In genomic region chr12:44847888-44848770, GRCh38 we compare ENCODE assay signal across 8 cellular contexts. TPM values are rescaled to one million over a fixed set of nuclear protein-coding genes. Genes with fewer than 3 reads are reported as not detected.
DNase-seq lines count a peak whose midpoint lies in the region; ATAC-seq and TF ChIP-seq lines count a peak whose summit lies in the region.

No MANE protein-coding gene starts in this region.

- no peak for TF ChIP-seq EP300 in suprapubic skin (IDR thresholded peaks at IDR 0.05)

- ATAC-seq in GM21423 (IDR thresholded peaks at IDR 0.05; ENCODE audit: unreplicated experiment) = peak; percentile 84

- H3K4me1 Mint-ChIP-seq in Caco-2 (ENCODE audit: low read depth, unreplicated experiment) = no peaks in the 10 kb centered on the region
- H3K4me1 Mint-ChIP-seq in glutamatergic neuron (ENCODE audit: low read depth, unreplicated experiment) = peaks cover 22% of the 10 kb centered on the region

- H3K4me2 ChIP-seq in BLaER1 = peak overlapping the region; percentile 77

- POLR2A ChIA-PET in Caco-2 (lab: Charles Lee) = no interaction called here

- DNase-seq in KBM-7 (peak; percentile 15), suprapubic skin (ENCODE audit: low spot score in 2 of 2) (no peak), Caco-2 (no peak), glutamatergic neuron (no peak)
- DNase-seq in activated effector memory CD4-positive, alpha-beta T cell treated with anti-CD3 and anti-CD28 coated beads, Interleukin-2, amount 50 U/mL, for 16 hours = peak; percentile 79
- DNase-seq in stimulated activated CD8-positive, alpha-beta memory T cell treated with anti-CD3 and anti-CD28 coated beads, Interleukin-7, amount 100 ng/mL, for 4 hours (ENCODE audit: low read depth in 2 of 2) = peak; percentile 57 to 59

- no peaks in the 10 kb centered on the region for H4K20me1 ChIP-seq in BLaER1

- TF ChIP-seq CTCF in suprapubic skin (IDR thresholded peaks at IDR 0.05) (no peak), Caco-2 (IDR thresholded peaks at IDR 0.05; ENCODE audit: insufficient read depth in 1 of 2, low read depth in 1 of 2, low read length in 1 of 2, severe bottlenecking in 1 of 2, unreplicated experiment in 1 of 2) (no peak), glutamatergic neuron (IDR thresholded peaks at IDR 0.05; ENCODE audit: partially characterized antibody, unreplicated experiment) (no peak)

- no peak overlapping the region for H3K4me3 Mint-ChIP-seq in Caco-2 (ENCODE audit: unreplicated experiment)
- no peak overlapping the region for H3K4me3 Mint-ChIP-seq in glutamatergic neuron (ENCODE audit: unreplicated experiment)

- BruUV-seq in Caco-2 (replicated peaks; lab: Mats Ljungman, UMichigan) = no TSS peak

- no peak overlapping the region for H3K9ac ChIP-seq in BLaER1

- H3K27ac ChIP-seq in BLaER1 (peak overlapping the region; percentile 56), suprapubic skin (no peak overlapping the region)

- peaks cover 5% of the 10 kb centered on the region for H3K27me3 Mint-ChIP-seq in Caco-2 (ENCODE audit: insufficient read depth, unreplicated experiment)
- no peaks in the 10 kb centered on the region for H3K27me3 Mint-ChIP-seq in glutamatergic neuron (ENCODE audit: unreplicated experiment)

- H3K27ac Mint-ChIP-seq in Caco-2 (ENCODE audit: unreplicated experiment) (no peak overlapping the region), glutamatergic neuron (ENCODE audit: unreplicated experiment) (no peak overlapping the region)

- H3K27me3 ChIP-seq in BLaER1 (no peaks in the 10 kb centered on the region), suprapubic skin (no peaks in the 10 kb centered on the region), Caco-2 (replicated peaks; ENCODE audit: control insufficient read depth, insufficient read depth, low read length) (no peaks in the 10 kb centered on the region)

- 67% methylated on average over 6 of the region's 6 CpGs for WGBS in suprapubic skin

- H3K4me1 ChIP-seq in BLaER1 (peaks cover 44% of the 10 kb centered on the region), suprapubic skin (peaks cover 17% of the 10 kb centered on the region), Caco-2 (no peaks in the 10 kb centered on the region)

- no peaks in the 10 kb centered on the region for H3K9me3 Mint-ChIP-seq in Caco-2 (ENCODE audit: unreplicated experiment)
- H3K9me3 Mint-ChIP-seq in glutamatergic neuron (ENCODE audit: unreplicated experiment) = peaks cover 2% of the 10 kb centered on the region

- H3K36me3 Mint-ChIP-seq in Caco-2 (ENCODE audit: insufficient read depth, unreplicated experiment) = no peaks in the 10 kb centered on the region
- H3K36me3 Mint-ChIP-seq in glutamatergic neuron (ENCODE audit: unreplicated experiment) = no peaks in the 10 kb centered on the region

- CTCF ChIA-PET in Caco-2 (lab: Charles Lee) = interaction anchor here (0.6 kb wide), 1 partner anchor 20 kb away, joined by 3 read pairs; no protein-coding TSS in a partner anchor

- intact Hi-C loops in Caco-2 (cut with micrococcal nuclease; ENCODE audit: unreplicated experiment) = no loop called here

- H3K4me3 ChIP-seq in BLaER1 = 0 out of 2 replicates have a peak overlapping the region, but pooled peaks have one; percentile 1
- H3K4me3 ChIP-seq in suprapubic skin = no peak overlapping the region
- H3K4me3 ChIP-seq in Caco-2 (ENCODE audit: low read depth, low read length) = no peak overlapping the region

- in situ Hi-C loops in KBM-7 (cut with MboI; ENCODE audit: low pct_unique_long_range_greater_than_20kb, low sequenced_read_pairs) = no loop called here

- no peak for TF ChIP-seq POLR2A in suprapubic skin (IDR thresholded peaks at IDR 0.05)

- no peaks in the 10 kb centered on the region for H3K36me3 ChIP-seq in BLaER1
- no peaks in the 10 kb centered on the region for H3K36me3 ChIP-seq in suprapubic skin
- H3K36me3 ChIP-seq in Caco-2 (ENCODE audit: control insufficient read depth, insufficient read depth, low read length) = no peaks in the 10 kb centered on the region

- H3K9me3 ChIP-seq in BLaER1 (no peaks in the 10 kb centered on the region), suprapubic skin (no peaks in the 10 kb centered on the region), Caco-2 (no peaks in the 10 kb centered on the region)

RNA-seq across cellular contexts. Expression of gene NELL2, which starts 28.0 kb away (rescaled TPM):
- total RNA-seq in suprapubic skin = 10 to 100 TPM in 1 of 4 donors, 1 to 10 TPM in 3; 4.7 to 20.5 (median 9.3) TPM
- total RNA-seq in Caco-2 (2022) = 0.70 and 0.81 TPM in 2 replicates
- 140 TPM for total RNA-seq in glutamatergic neuron (ENCODE audit: unreplicated experiment)

Comparison
In these comparisons a context has a peak if more than half of its experiments do, and no peak if none do; other contexts are left out.
1. DNase-seq: peak in KBM-7 (single experiment), activated effector memory CD4-positive, alpha-beta T cell treated with anti-CD3 and anti-CD28 coated beads, Interleukin-2, amount 50 U/mL, for 16 hours (single experiment) and stimulated activated CD8-positive, alpha-beta memory T cell treated with anti-CD3 and anti-CD28 coated beads, Interleukin-7, amount 100 ng/mL, for 4 hours (2 of 2); none in suprapubic skin (0 of 2), Caco-2 (0 of 2) and glutamatergic neuron (single experiment).